In the genomic region with DNA sequence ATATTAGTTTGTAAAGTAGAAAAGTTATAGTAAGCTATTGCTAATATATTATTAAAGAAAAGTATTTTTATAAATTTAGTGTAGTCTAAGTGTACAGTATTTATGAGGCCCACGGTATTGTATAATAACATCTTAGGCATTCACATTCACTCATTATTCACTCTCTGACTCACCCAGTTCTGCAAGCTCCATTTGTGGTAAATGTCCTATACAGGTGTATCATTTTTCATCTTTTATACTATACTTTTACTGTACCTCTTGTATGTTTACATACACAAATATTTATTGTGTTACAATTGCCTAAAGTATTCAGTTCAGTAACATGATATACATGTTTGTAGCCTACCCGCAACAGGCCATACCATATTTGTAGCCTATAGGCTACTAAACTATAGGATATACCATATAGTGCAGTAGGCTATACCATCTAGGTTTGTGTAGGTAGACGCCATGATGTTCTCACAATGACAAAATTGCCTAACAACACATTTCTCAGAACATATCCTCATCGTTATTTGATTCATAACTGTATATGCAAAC, we compare ENCODE assay signal across 17 cellular contexts.
"Had no signal": no experiment of that assay in that cellular context is flagged by ENCODE, and none has a peak within 500 bp of the region (broad histone marks: within the 10 kb centered on the region; RNA-seq: fewer than 3 reads in every experiment).

No MANE protein-coding gene starts in this region.

- DNase-seq: activated CD4-positive, alpha-beta memory T cell treated with anti-CD3 and anti-CD28 coated beads, Interleukin-2, amount 10 ng/mL, durations not matched to agents 7 days and 5 days; activated CD4-positive, alpha-beta T cell treated with anti-CD3 and anti-CD28 coated beads for 4 hours; activated effector memory CD4-positive, alpha-beta T cell treated with anti-CD3 and anti-CD28 coated beads, Interleukin-2, amount 50 U/mL, for 16 hours; activated T-cell treated with anti-CD3 and anti-CD28 coated beads, Interleukin-2, amount 50 U/mL, for 4 hours; amniotic stem cell; body of pancreas; foreskin melanocyte; kidney glomerular epithelial cell; mesendoderm; posterior cingulate gyrus; right cardiac atrium; stimulated activated CD4-positive, alpha-beta T cell treated with anti-CD3 and anti-CD28 coated beads, Interleukin-4, amount 100 ng/mL, for 24 hours; stimulated activated naive CD4-positive, alpha-beta T cell; tibial artery; uterus had no signal

- H3K36me3 ChIP-seq: tibial artery, uterus had no signal

- H3K27ac ChIP-seq: body of pancreas, coronary artery, skin epidermis, tibial artery, uterus had no signal

- H3K9me3 ChIP-seq: body of pancreas, tibial artery, uterus had no signal

- H3K4me1 ChIP-seq: body of pancreas, tibial artery, uterus had no signal

- H3K4me3 ChIP-seq: body of pancreas, coronary artery, skin epidermis, tibial artery, uterus had no signal

- H3K27me3 ChIP-seq: body of pancreas, tibial artery, uterus had no signal
